Comparison of ENCODE assay signal across 8 cellular contexts in genomic region chr6:75210885-75211739, GRCh38. TPM values are rescaled to one million over a fixed set of nuclear protein-coding genes. Genes with fewer than 3 reads are reported as not detected.
DNase-seq lines count a peak whose midpoint lies in the region; ATAC-seq and TF ChIP-seq lines count a peak whose summit lies in the region.

No MANE protein-coding gene starts in this region.

- peaks cover 29% of the 10 kb centered on the region for H3K4me1 Mint-ChIP-seq in activated CD4-positive, alpha-beta T cell treated with anti-CD3 and anti-CD28 coated beads for 36 hours

- CTCF ChIA-PET in activated CD4-positive, alpha-beta T cell treated with anti-CD3 and anti-CD28 coated beads for 36 hours (lab: Charles Lee): interaction anchor here (0.6 to 5.7 kb wide), 24 partner anchors 8 to 1478 kb away, joined by 3 to 72 read pairs (median 6); no protein-coding TSS in a partner anchor

- no peaks in the 10 kb centered on the region for H3K9me3 Mint-ChIP-seq in activated CD4-positive, alpha-beta T cell treated with anti-CD3 and anti-CD28 coated beads for 36 hours (ENCODE audit: low read depth)

- no peak overlapping the region for H3K27ac Mint-ChIP-seq in activated CD4-positive, alpha-beta T cell treated with anti-CD3 and anti-CD28 coated beads for 36 hours

- peaks cover 53% of the 10 kb centered on the region for H3K27me3 Mint-ChIP-seq in activated CD4-positive, alpha-beta T cell treated with anti-CD3 and anti-CD28 coated beads for 36 hours

- no peaks in the 10 kb centered on the region for H3K36me3 Mint-ChIP-seq in activated CD4-positive, alpha-beta T cell treated with anti-CD3 and anti-CD28 coated beads for 36 hours (ENCODE audit: low read depth)

- no peak for ATAC-seq in activated CD4-positive, alpha-beta T cell treated with anti-CD3 and anti-CD28 coated beads for 36 hours
- ATAC-seq in SK-N-SH treated with all-trans-retinoic acid at 6 μM for 48 hours (peak; percentile 39; the same call in 2 of the 3 replicates), HG02623 (IDR thresholded peaks at IDR 0.05; ENCODE audit: unreplicated experiment) (no peak)

- no peak overlapping the region for H3K4me3 Mint-ChIP-seq in activated CD4-positive, alpha-beta T cell treated with anti-CD3 and anti-CD28 coated beads for 36 hours

- TF ChIP-seq CTCF in NB4 (IDR thresholded peaks at IDR 0.05; ENCODE audit: low read depth, low read length) (peak; percentile 73), coronary artery (IDR thresholded peaks at IDR 0.05) (peak; percentile 73)

- peak; percentile 63 for DNase-seq in activated CD4-positive, alpha-beta T cell treated with anti-CD3 and anti-CD28 coated beads for 36 hours
- no peak for DNase-seq in activated CD4-positive, alpha-beta T cell treated with anti-CD3 and anti-CD28 coated beads for 1 hour
- peak; percentile 69 for DNase-seq in NB4 (ENCODE audit: low read depth)
- DNase-seq in coronary artery (ENCODE audit: low spot score): no peak
- peak; percentile 69 for DNase-seq in middle frontal gyrus (ENCODE audit: extremely low spot score, low spot score)
- no peak for DNase-seq in occipital lobe (lab: John Stamatoyannopoulos, UW)

- POLR2A ChIA-PET in activated CD4-positive, alpha-beta T cell treated with anti-CD3 and anti-CD28 coated beads for 36 hours (lab: Charles Lee): no interaction called here

- intact Hi-C loops in activated CD4-positive, alpha-beta T cell treated with anti-CD3 and anti-CD28 coated beads for 36 hours (cut with DNase I, micrococcal nuclease): loop anchor here (1.0 to 2.0 kb wide), 2 partner anchors 316 to 1472 kb away; no protein-coding TSS in a partner anchor

- TF ChIP-seq POLR2A in NB4 (IDR thresholded peaks at IDR 0.05; ENCODE audit: extremely low read depth, insufficient read length): no peak

- no peak overlapping the region for H3K27ac ChIP-seq in coronary artery

- H3K4me3 ChIP-seq in NB4 (ENCODE audit: low read depth, low read length) (no peak overlapping the region), coronary artery (no peak overlapping the region)

TF ChIP-seq in SK-N-SH treated with all-trans-retinoic acid at 6 μM for 48 hours, 23 proteins besides CTCF, POLR2A, EP300 and RAD21:
- TF ChIP-seq SNAI2 (CRISPR knock-in tag; IDR thresholded peaks at IDR 0.05): no peak
- no peak for TF ChIP-seq TCF4 (CRISPR knock-in tag; IDR thresholded peaks at IDR 0.05; ENCODE audit: borderline replicate concordance)
- no peak for TF ChIP-seq ISL1 (CRISPR knock-in tag; IDR thresholded peaks at IDR 0.05)
- TF ChIP-seq TSHZ2 (CRISPR knock-in tag; IDR thresholded peaks at IDR 0.05): no peak
- TF ChIP-seq CSRNP3 (CRISPR knock-in tag; IDR thresholded peaks at IDR 0.05): no peak
- TF ChIP-seq ZFP30 (CRISPR knock-in tag; IDR thresholded peaks at IDR 0.05): no peak
- no peak for TF ChIP-seq GLIS3 (CRISPR knock-in tag; IDR thresholded peaks at IDR 0.05)
- TF ChIP-seq CSDC2 (CRISPR knock-in tag; IDR thresholded peaks at IDR 0.05): no peak
- TF ChIP-seq PPARA (CRISPR knock-in tag; IDR thresholded peaks at IDR 0.05; ENCODE audit: borderline replicate concordance): no peak

RNA-seq across cellular contexts. Expression of gene COL12A1, which starts 5.3 kb away (rescaled TPM):
- total RNA-seq in activated CD4-positive, alpha-beta T cell treated with anti-CD3 and anti-CD28 coated beads for 36 hours: under 1 TPM; 0.02 TPM
- total RNA-seq in occipital lobe: 36.2 TPM

RNA-seq across cellular contexts. Expression of gene COX7A2, which starts 32.5 kb away (rescaled TPM):
- total RNA-seq in activated CD4-positive, alpha-beta T cell treated with anti-CD3 and anti-CD28 coated beads for 36 hours: 100 to 1,000 TPM; 468 to 520 TPM
- 129 TPM for total RNA-seq in occipital lobe

Comparison
In these comparisons a context has a peak if more than half of its experiments do, and no peak if none do; other contexts are left out.
1. DNase-seq: peak in activated CD4-positive, alpha-beta T cell treated with anti-CD3 and anti-CD28 coated beads for 36 hours (single experiment), NB4 (single experiment) and middle frontal gyrus (single experiment); none in activated CD4-positive, alpha-beta T cell treated with anti-CD3 and anti-CD28 coated beads for 1 hour (single experiment), coronary artery (single experiment) and occipital lobe (single experiment).
2. RNA of gene COL12A1, which starts 5.3 kb away (total RNA-seq): 36.2 TPM in occipital lobe (single experiment); 0.02 TPM in activated CD4-positive, alpha-beta T cell treated with anti-CD3 and anti-CD28 coated beads for 36 hours; every median in the first group is over 10 times any median in the second.